In genomic region chr3:96483186-96483585, GRCh38 we compare ENCODE assay signal across 8 cellular contexts.
DNase-seq lines count a peak whose midpoint lies in the region; FAIRE-seq and TF ChIP-seq lines count a peak whose summit lies in the region.
"Not testable (repeated sequence)": the region's sequence is repeated elsewhere in the genome, so short reads cannot be mapped to it uniquely, and the experiment has no call there.

No MANE protein-coding gene starts in this region.

- not testable (repeated sequence) for H3F3A ChIP-seq in smooth muscle cell (ENCODE audit: low read depth)

- peak; percentile 0 for DNase-seq in Caki2 (ENCODE audit: low read depth)
- DNase-seq in HS-5 (ENCODE audit: low read depth) = peak; percentile 22
- peak; percentile 77 for DNase-seq in NCI-H226
- DNase-seq in RWPE1 (ENCODE audit: low spot score) = peak; percentile 32
- peak; percentile 0 for DNase-seq in astrocyte of the hippocampus (ENCODE audit: low read depth, low spot score)
- peak; percentile 20 for DNase-seq in epithelial cell of prostate (ENCODE audit: low read depth, low spot score)
- peak; percentile 11 for DNase-seq in keratinocyte (ENCODE audit: low read depth, low spot score)
- DNase-seq in smooth muscle cell (lab: John Stamatoyannopoulos, UW; ENCODE audit: unreplicated experiment) = not testable (repeated sequence)

- not testable (repeated sequence) for H3K27ac ChIP-seq in RWPE1; keratinocyte (ENCODE audit: control insufficient read depth, insufficient read depth, low read length)
- peak overlapping the region; percentile 56 for H3K27ac ChIP-seq in epithelial cell of prostate
- peak overlapping the region; percentile 5 for H3K27ac ChIP-seq in smooth muscle cell (ENCODE audit: low read depth)

- not testable (repeated sequence) for TF ChIP-seq CTCF in RWPE1 (conservative IDR thresholded peaks at IDR 0.05; ENCODE audit: low read depth); keratinocyte (optimal IDR thresholded peaks at IDR 0.05 in 1 of 3, IDR thresholded peaks at IDR 0.05 in 1 of 3, conservative IDR thresholded peaks at IDR 0.05 in 1 of 3; ENCODE audit: extremely low read depth in 1 of 3, insufficient read depth in 2 of 3, low read length in 3 of 3); smooth muscle cell (IDR thresholded peaks at IDR 0.05; ENCODE audit: borderline replicate concordance, insufficient read depth, poor library complexity, severe bottlenecking)

- not testable (repeated sequence) for H3K79me2 ChIP-seq in keratinocyte (ENCODE audit: control insufficient read depth, insufficient read depth, low read length); smooth muscle cell (ENCODE audit: low read depth)

- H3K4me3 ChIP-seq in keratinocyte (ENCODE audit: control insufficient read depth in 2 of 3, extremely low read depth in 1 of 3, insufficient read depth in 2 of 3, low read depth in 1 of 3, low read length in 3 of 3); smooth muscle cell: not testable (repeated sequence)

- not testable (repeated sequence) for H3K4me2 ChIP-seq in keratinocyte (ENCODE audit: control insufficient read depth, extremely low read depth, insufficient read depth, low read depth, low read length); smooth muscle cell

- not testable (repeated sequence) for FAIRE-seq in keratinocyte (lab: Jason Lieb, UNC)

- H2AFZ ChIP-seq in keratinocyte (ENCODE audit: control insufficient read depth, low read length); smooth muscle cell (ENCODE audit: low read depth): not testable (repeated sequence)

- POLR2A ChIA-PET in RWPE1 (lab: Yijun Ruan, JAX; ENCODE audit: low non-redundant PET) = not testable (repeated sequence)

- H3K9me1 ChIP-seq in keratinocyte (ENCODE audit: control insufficient read depth, extremely low read depth, insufficient read depth, low read length) = not testable (repeated sequence)

- not testable (repeated sequence) for H3K9ac ChIP-seq in keratinocyte (ENCODE audit: control insufficient read depth, extremely low read depth, insufficient read depth, low read length); smooth muscle cell (ENCODE audit: low read depth)

- H3K9me3 ChIP-seq in keratinocyte (ENCODE audit: control insufficient read depth, low read depth, low read length) = peaks cover 10% of the 10 kb centered on the region
- not testable (repeated sequence) for H3K9me3 ChIP-seq in smooth muscle cell (replicated peaks; ENCODE audit: low read depth)

- H4K20me1 ChIP-seq in keratinocyte (ENCODE audit: control insufficient read depth, extremely low read depth, insufficient read depth, low read length); smooth muscle cell (ENCODE audit: low read depth): not testable (repeated sequence)

- H3K27me3 ChIP-seq in keratinocyte (ENCODE audit: control insufficient read depth, extremely low read depth, insufficient read depth, low read length); smooth muscle cell (ENCODE audit: low read depth): not testable (repeated sequence)

- in situ Hi-C loops in Caki2 (cut with HindIII; ENCODE audit: low pct_unique_long_range_greater_than_20kb, low sequenced_read_pairs) = not testable (repeated sequence)

- dilution Hi-C loops in keratinocyte (cut with MboI; ENCODE audit: extremely low pct_ligation_motif_present, low sequenced_read_pairs) = not testable (repeated sequence)

- WGBS in smooth muscle cell (ENCODE audit: low lambda C conversion rate) = 45% methylated on average over 1 of the region's 1 CpG

- H3K4me1 ChIP-seq in keratinocyte (ENCODE audit: control insufficient read depth, extremely low read depth, insufficient read depth, low read length); smooth muscle cell (ENCODE audit: low read depth): not testable (repeated sequence)

- CTCF ChIA-PET in RWPE1 (lab: Yijun Ruan, JAX) = not testable (repeated sequence)

- not testable (repeated sequence) for H3K36me3 ChIP-seq in keratinocyte (ENCODE audit: control insufficient read depth in 2 of 2, extremely low read depth in 1 of 2, insufficient read depth in 2 of 2, low read length in 2 of 2); smooth muscle cell (ENCODE audit: low read depth)
